28 cellular contexts compared by ENCODE assay signal in genomic region chr15:60531811-60532210, GRCh38.
"Had no signal": no experiment of that assay in that cellular context is flagged by ENCODE, and none has a peak within 500 bp of the region (broad histone marks: within the 10 kb centered on the region; RNA-seq: fewer than 3 reads in every experiment).

No MANE protein-coding gene starts in this region.

- H3K9me3 Mint-ChIP-seq: activated CD4-positive, alpha-beta memory T cell treated with anti-CD3 and anti-CD28 coated beads, Interleukin-2, amount 10 ng/mL, durations not matched to agents 7 days and 5 days; activated CD4-positive, alpha-beta T cell treated with anti-CD3 and anti-CD28 coated beads, Interleukin-2, amount 10 ng/mL, durations not matched to agents 7 days and 5 days; activated naive CD4-positive, alpha-beta T cell treated with anti-CD3 and anti-CD28 coated beads, Interleukin-2, amount 50 U/mL, for 24 hours; activated naive CD8-positive, alpha-beta T cell treated with anti-CD3 and anti-CD28 coated beads, Interleukin-2, amount 50 U/mL, for 24 hours; activated T-cell treated with anti-CD3 and anti-CD28 coated beads, Interleukin-2, amount 50 U/mL, for 24 hours; endodermal cell; naive thymus-derived CD4-positive, alpha-beta T cell; neural progenitor cell; WTC11 had no signal

- H3K27ac ChIP-seq: heart left ventricle, neural progenitor cell, suprapubic skin, tibial artery had no signal

- H3K27me3 Mint-ChIP-seq: activated CD4-positive, alpha-beta memory T cell treated with anti-CD3 and anti-CD28 coated beads, Interleukin-2, amount 10 ng/mL, durations not matched to agents 7 days and 5 days; activated CD4-positive, alpha-beta T cell treated with anti-CD3 and anti-CD28 coated beads, Interleukin-2, amount 10 ng/mL, durations not matched to agents 7 days and 5 days; activated naive CD4-positive, alpha-beta T cell treated with anti-CD3 and anti-CD28 coated beads, Interleukin-2, amount 50 U/mL, for 24 hours; activated naive CD8-positive, alpha-beta T cell treated with anti-CD3 and anti-CD28 coated beads, Interleukin-2, amount 50 U/mL, for 24 hours; activated T-cell treated with anti-CD3 and anti-CD28 coated beads, Interleukin-2, amount 50 U/mL, for 24 hours; naive thymus-derived CD4-positive, alpha-beta T cell had no signal

- DNase-seq: activated CD4-positive, alpha-beta memory T cell treated with anti-CD3 and anti-CD28 coated beads, Interleukin-2, amount 10 ng/mL, durations not matched to agents 7 days and 5 days; activated CD4-positive, alpha-beta T cell treated with anti-CD3 and anti-CD28 coated beads for 1 hour; activated CD4-positive, alpha-beta T cell treated with anti-CD3 and anti-CD28 coated beads, Interleukin-2, amount 10 ng/mL, durations not matched to agents 7 days and 5 days; activated CD8-positive, alpha-beta memory T cell treated with anti-CD3 and anti-CD28 coated beads, Interleukin-2, amount 50 U/mL, for 48 hours; activated gamma-delta T cell treated with Interleukin-2 at 50 U/mL for 16 hours; activated naive CD8-positive, alpha-beta T cell treated with anti-CD3 and anti-CD28 coated beads, Interleukin-2, amount 50 U/mL, for 24 hours; activated T-cell treated with anti-CD3 and anti-CD28 coated beads, Interleukin-2, amount 50 U/mL, for 24 hours; amygdala; caudate nucleus; cortex of kidney; endodermal cell; foreskin fibroblast; heart left ventricle; hypothalamus; midbrain; naive thymus-derived CD4-positive, alpha-beta T cell; occipital lobe; posterior cingulate gyrus; right cardiac atrium; stimulated activated CD4-positive, alpha-beta T cell treated with anti-CD3 and anti-CD28 coated beads, Interleukin-15, amount 100 ng/mL, for 24 hours; stimulated activated CD4-positive, alpha-beta T cell treated with anti-CD3 and anti-CD28 coated beads, Interleukin-2, amount 100 ng/mL, for 24 hours; stimulated activated naive CD4-positive, alpha-beta T cell; tibial artery had no signal

- H3K4me3 ChIP-seq: heart left ventricle, neural progenitor cell, suprapubic skin, tibial artery had no signal

- H3K4me2 ChIP-seq: neural progenitor cell had no signal

- H3K9ac ChIP-seq: neural progenitor cell had no signal

- H3K27me3 ChIP-seq: heart left ventricle, neural progenitor cell, suprapubic skin, tibial artery had no signal

- H3K9me3 ChIP-seq: heart left ventricle, suprapubic skin, tibial artery had no signal

- H3K36me3 Mint-ChIP-seq: neural progenitor cell, WTC11 had no signal

- H3K4me1 ChIP-seq: neural progenitor cell had no signal

- H3K27ac Mint-ChIP-seq: activated CD4-positive, alpha-beta memory T cell treated with anti-CD3 and anti-CD28 coated beads, Interleukin-2, amount 10 ng/mL, durations not matched to agents 7 days and 5 days; activated CD4-positive, alpha-beta T cell treated with anti-CD3 and anti-CD28 coated beads, Interleukin-2, amount 10 ng/mL, durations not matched to agents 7 days and 5 days; activated naive CD4-positive, alpha-beta T cell treated with anti-CD3 and anti-CD28 coated beads, Interleukin-2, amount 50 U/mL, for 24 hours; activated naive CD8-positive, alpha-beta T cell treated with anti-CD3 and anti-CD28 coated beads, Interleukin-2, amount 50 U/mL, for 24 hours; endodermal cell; neural progenitor cell; WTC11 had no signal

- H3K4me3 Mint-ChIP-seq: activated CD4-positive, alpha-beta memory T cell treated with anti-CD3 and anti-CD28 coated beads, Interleukin-2, amount 10 ng/mL, durations not matched to agents 7 days and 5 days; activated CD4-positive, alpha-beta T cell treated with anti-CD3 and anti-CD28 coated beads, Interleukin-2, amount 10 ng/mL, durations not matched to agents 7 days and 5 days; activated naive CD4-positive, alpha-beta T cell treated with anti-CD3 and anti-CD28 coated beads, Interleukin-2, amount 50 U/mL, for 24 hours; activated naive CD8-positive, alpha-beta T cell treated with anti-CD3 and anti-CD28 coated beads, Interleukin-2, amount 50 U/mL, for 24 hours; activated T-cell treated with anti-CD3 and anti-CD28 coated beads, Interleukin-2, amount 50 U/mL, for 24 hours; endodermal cell; neural progenitor cell; WTC11 had no signal

- ATAC-seq: activated naive CD8-positive, alpha-beta T cell treated with anti-CD3 and anti-CD28 coated beads, Interleukin-2, amount 50 U/mL, for 24 hours; esophagus mucosa; heart left ventricle; naive thymus-derived CD4-positive, alpha-beta T cell; right cardiac atrium; WTC11 had no signal

- H3K36me3 ChIP-seq: neural progenitor cell, suprapubic skin had no signal
